Comparison of ENCODE assay signal across 1 cellular context in the genomic region with DNA sequence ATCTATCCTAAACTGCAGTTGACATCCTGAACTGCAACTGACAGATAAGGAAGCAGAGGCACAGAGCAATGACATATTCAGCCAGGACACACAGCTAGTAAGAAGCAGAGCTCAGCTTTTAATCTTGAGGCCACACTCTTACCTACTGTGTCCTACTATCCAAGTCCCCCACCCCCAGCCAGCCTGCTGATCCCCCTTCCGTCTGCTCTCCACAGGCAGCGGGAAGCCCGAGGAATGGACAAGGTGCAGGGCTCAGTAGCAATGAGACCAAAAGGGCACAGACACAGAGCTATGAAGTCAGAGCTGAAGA.
TF ChIP-seq lines count a peak whose summit lies in the region.

No MANE protein-coding gene starts in this region.

TF ChIP-seq in HepG2, 621 proteins besides CTCF, POLR2A, EP300 and RAD21:
- TF ChIP-seq HOXD1 (CRISPR knock-in tag; IDR thresholded peaks at IDR 0.05) (no peak), ZNF687 (CRISPR knock-in tag; IDR thresholded peaks at IDR 0.05) (no peak)
- TF ChIP-seq, protein P1, sequence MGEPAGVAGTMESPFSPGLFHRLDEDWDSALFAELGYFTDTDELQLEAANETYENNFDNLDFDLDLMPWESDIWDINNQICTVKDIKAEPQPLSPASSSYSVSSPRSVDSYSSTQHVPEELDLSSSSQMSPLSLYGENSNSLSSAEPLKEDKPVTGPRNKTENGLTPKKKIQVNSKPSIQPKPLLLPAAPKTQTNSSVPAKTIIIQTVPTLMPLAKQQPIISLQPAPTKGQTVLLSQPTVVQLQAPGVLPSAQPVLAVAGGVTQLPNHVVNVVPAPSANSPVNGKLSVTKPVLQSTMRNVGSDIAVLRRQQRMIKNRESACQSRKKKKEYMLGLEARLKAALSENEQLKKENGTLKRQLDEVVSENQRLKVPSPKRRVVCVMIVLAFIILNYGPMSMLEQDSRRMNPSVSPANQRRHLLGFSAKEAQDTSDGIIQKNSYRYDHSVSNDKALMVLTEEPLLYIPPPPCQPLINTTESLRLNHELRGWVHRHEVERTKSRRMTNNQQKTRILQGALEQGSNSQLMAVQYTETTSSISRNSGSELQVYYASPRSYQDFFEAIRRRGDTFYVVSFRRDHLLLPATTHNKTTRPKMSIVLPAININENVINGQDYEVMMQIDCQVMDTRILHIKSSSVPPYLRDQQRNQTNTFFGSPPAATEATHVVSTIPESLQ (CRISPR knock-in tag; conservative IDR thresholded peaks at IDR 0.05), result no peak
TF ChIP-seq in HepG2: peak in this region for 0.
